ENCODE assay signal across 1 cellular context in the genomic region with DNA sequence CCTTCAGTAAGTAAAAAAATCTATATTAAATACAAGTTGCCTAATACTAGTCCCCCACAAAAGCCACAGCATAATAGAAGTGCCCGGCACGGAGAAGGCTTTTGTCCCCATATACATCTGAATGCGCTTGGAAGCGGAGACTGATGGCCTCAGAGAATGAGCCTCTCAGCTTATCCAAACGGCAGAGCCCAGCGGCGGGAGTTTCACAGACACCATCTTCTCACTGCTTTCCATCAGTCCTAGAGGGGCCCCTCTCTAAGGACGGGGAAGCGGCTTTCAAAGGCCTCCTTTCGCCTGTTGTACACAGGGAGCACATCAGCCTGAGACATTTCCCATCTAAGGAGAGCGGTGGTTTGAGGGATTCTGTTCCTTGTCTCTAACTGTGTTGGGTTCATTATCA.
TF ChIP-seq lines count a peak whose summit lies in the region.

No MANE protein-coding gene starts in this region.

TF ChIP-seq in H1, 55 proteins besides CTCF, POLR2A, EP300 and RAD21:
- TF ChIP-seq HDAC6 (IDR thresholded peaks at IDR 0.05; ENCODE audit: low read depth, low read length) (no peak), RBBP5 (IDR thresholded peaks at IDR 0.05; ENCODE audit: borderline replicate concordance, low read depth, low read length) (0 out of 2 replicates have a peak, but pooled peaks have one; percentile 42), SIX5 (IDR thresholded peaks at IDR 0.05; ENCODE audit: low read depth, low read length) (no peak), MAFK (IDR thresholded peaks at IDR 0.05; ENCODE audit: low read depth, low read length) (no peak), ASH2L (IDR thresholded peaks at IDR 0.05; ENCODE audit: low read length) (peak; percentile 30), YY1 (IDR thresholded peaks at IDR 0.05; ENCODE audit: low read depth, low read length) (peak; percentile 54; the same call in 1 of the 2 replicates), CEBPB (IDR thresholded peaks at IDR 0.05; ENCODE audit: low read depth, low read length) (peak; percentile 38), SP1 (IDR thresholded peaks at IDR 0.05; ENCODE audit: low read depth, low read length) (peak; percentile 21; the same call in 1 of the 2 replicates), TBP (IDR thresholded peaks at IDR 0.05; ENCODE audit: low read depth, low read length) (peak; percentile 20; the same call in 1 of the 2 replicates)
